6 cellular contexts compared by ENCODE assay signal in the genomic region with DNA sequence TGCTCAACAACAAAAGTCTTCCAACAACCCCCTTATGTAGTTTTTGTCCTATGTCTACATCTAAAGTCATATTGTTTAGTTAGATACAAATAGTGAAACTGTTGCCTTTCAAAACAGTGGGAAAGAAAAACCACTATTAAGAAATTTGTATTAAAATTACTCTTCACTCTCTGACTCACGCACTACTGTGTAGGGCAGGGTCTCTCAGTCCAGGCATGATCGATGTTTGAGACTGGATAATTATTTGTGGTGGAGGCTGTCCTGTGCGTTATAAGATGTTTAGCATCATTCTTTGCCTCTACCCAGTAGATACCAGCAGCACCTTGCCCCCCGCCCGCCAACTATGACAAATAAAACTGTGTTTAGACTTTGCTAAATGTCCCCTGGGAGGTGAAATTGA.
"Had no signal": no experiment of that assay in that cellular context is flagged by ENCODE, and none has a peak within 500 bp of the region (broad histone marks: within the 10 kb centered on the region; RNA-seq: fewer than 3 reads in every experiment).

No MANE protein-coding gene starts in this region.

- H3K4me3 Mint-ChIP-seq: IgD-negative memory B cell had no signal

- DNase-seq: IMR-90, KBM-7 had no signal

- H3K4me3 ChIP-seq: K562 had no signal

- ATAC-seq: HepG2, K562 had no signal

- H3K36me3 Mint-ChIP-seq: IgD-negative memory B cell had no signal

- H3K27ac ChIP-seq: HL-60 had no signal

- H3K9me3 Mint-ChIP-seq: IgD-negative memory B cell had no signal
